ENCODE assay signal across 8 cellular contexts in the genomic region with DNA sequence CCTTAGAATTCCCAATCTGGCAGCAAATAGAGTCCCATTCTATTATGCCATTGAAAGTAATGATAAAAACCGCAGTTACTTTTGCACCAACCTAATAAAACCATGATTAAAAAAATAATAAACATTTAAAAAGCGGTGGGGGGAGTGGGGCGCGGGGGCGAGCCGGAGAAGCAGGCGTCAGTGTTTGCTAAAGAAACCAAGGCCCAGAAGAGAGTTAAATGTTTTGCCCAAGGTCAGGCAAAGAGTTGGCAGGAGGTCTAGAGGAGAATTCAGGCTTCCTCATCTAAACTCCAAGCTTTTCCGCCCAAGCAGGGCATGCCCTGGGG. TPM values are rescaled to one million over a fixed set of nuclear protein-coding genes. Genes with fewer than 3 reads are reported as not detected.
A peak's percentile ranks its signal among the peaks of the same experiment; 100 is the strongest.
DNase-seq lines count a peak whose midpoint lies in the region; ATAC-seq and TF ChIP-seq lines count a peak whose summit lies in the region.

No MANE protein-coding gene starts in this region.

- no peaks in the 10 kb centered on the region for H3K36me3 Mint-ChIP-seq in MCF 10A (ENCODE audit: insufficient read depth, unreplicated experiment)

- no peak for DNase-seq in right atrium auricular region (ENCODE audit: low spot score)
- no peak for DNase-seq in left ventricle myocardium superior
- no peak for DNase-seq in MCF 10A (ENCODE audit: unreplicated experiment)
- no peak for DNase-seq in uterus
- DNase-seq in NCI-H2029 (lab: John Stamatoyannopoulos, UW) = no peak
- no peak for DNase-seq in NCI-H128 (lab: John Stamatoyannopoulos, UW; ENCODE audit: unreplicated experiment)
- no peak for DNase-seq in C1 segment of cervical spinal cord (lab: John Stamatoyannopoulos, UW)

- TSS peak; percentile 95 for BruUV-seq in MCF 10A (replicated peaks; lab: Mats Ljungman, UMichigan)

- H3K4me1 Mint-ChIP-seq in MCF 10A (ENCODE audit: insufficient read depth, unreplicated experiment) = peaks cover 4% of the 10 kb centered on the region

- CTCF ChIA-PET in MCF 10A (lab: Yijun Ruan, JAX) = interaction anchor here (0.6 to 1.8 kb wide), 21 partner anchors 11 to 240 kb away, joined by 3 to 15 read pairs (median 4); partner anchors contain the start of gene PRSS27

- intact Hi-C loops in left ventricle myocardium superior (cut with micrococcal nuclease) (no loop called here), MCF 10A (cut with micrococcal nuclease) (no loop called here), uterus (cut with DNase I; ENCODE audit: low total_unique reads) (no loop called here)

- no peak for ATAC-seq in left ventricle myocardium superior

- TF ChIP-seq POLR2A in uterus (IDR thresholded peaks at IDR 0.05) = no peak

- H3K4me3 ChIP-seq in right atrium auricular region (peak overlapping the region; percentile 68), mesodermal cell (ENCODE audit: extremely low read depth, insufficient read depth, low read length, poor library complexity, severe bottlenecking) (peak overlapping the region; percentile 48), uterus (peak overlapping the region; percentile 57 to 67)

- peak overlapping the region; percentile 94 for H3K27ac Mint-ChIP-seq in MCF 10A (ENCODE audit: low read depth, unreplicated experiment)

- H3K27me3 Mint-ChIP-seq in MCF 10A (ENCODE audit: insufficient read depth, unreplicated experiment) = no peaks in the 10 kb centered on the region

- H3K27me3 ChIP-seq in right atrium auricular region (no peaks in the 10 kb centered on the region), uterus (no peaks in the 10 kb centered on the region)

- H3K9me3 ChIP-seq in right atrium auricular region (no peaks in the 10 kb centered on the region), mesodermal cell (ENCODE audit: control insufficient read depth, low read length) (no peaks in the 10 kb centered on the region), uterus (no peaks in the 10 kb centered on the region)

- H3K27ac ChIP-seq in right atrium auricular region = peak overlapping the region; percentile 91 to 92
- peak overlapping the region; percentile 77 for H3K27ac ChIP-seq in mesodermal cell (ENCODE audit: low read depth, low read length, severe bottlenecking)
- peak overlapping the region; percentile 85 to 90 for H3K27ac ChIP-seq in uterus

- peak overlapping the region; percentile 89 for H3K4me3 Mint-ChIP-seq in MCF 10A (ENCODE audit: unreplicated experiment)

- WGBS in mesodermal cell (ENCODE audit: insufficient coverage in 2 of 2), 2 experiments = 71 to 72% methylated on average over 1 to 6 of the region's 8 CpGs

- H3K4me1 ChIP-seq in right atrium auricular region (peaks cover 0 to 9% of the 10 kb centered on the region in 2 donors), mesodermal cell (ENCODE audit: control insufficient read depth, insufficient read depth, low read length, poor library complexity, severe bottlenecking) (peaks cover 5% of the 10 kb centered on the region), uterus (no peaks in the 10 kb centered on the region)

- H3K9me3 Mint-ChIP-seq in MCF 10A (ENCODE audit: unreplicated experiment) = no peaks in the 10 kb centered on the region

- no peak for TF ChIP-seq CTCF in right atrium auricular region (IDR thresholded peaks at IDR 0.05)
- TF ChIP-seq CTCF in MCF 10A (IDR thresholded peaks at IDR 0.05; ENCODE audit: unreplicated experiment) = no peak
- no peak for TF ChIP-seq CTCF in uterus (IDR thresholded peaks at IDR 0.05)

- H3K36me3 ChIP-seq in right atrium auricular region (no peaks in the 10 kb centered on the region), mesodermal cell (ENCODE audit: control insufficient read depth, insufficient read depth, low read length) (no peaks in the 10 kb centered on the region), uterus (no peaks in the 10 kb centered on the region)

- POLR2A ChIA-PET in MCF 10A (lab: Yijun Ruan, JAX) = interaction anchor here (0.8 to 3.4 kb wide), 20 partner anchors 14 to 1162 kb away, joined by 3 to 61 read pairs (median 4); partner anchors contain the start of genes ELOB, FLYWCH1, FLYWCH2 and KCTD5

RNA-seq across cellular contexts. Expression of gene PRSS22, which starts 9.7 kb away (rescaled TPM):
- total RNA-seq in right atrium auricular region (not detected), left ventricle myocardium superior (not detected), MCF 10A (2022) (not detected in 2 replicates), uterus (1 to 10 TPM in 1 of 4 donors, under 1 TPM in 1, not detected in 2; 0.46 to 2.4 TPM)
- polyA plus RNA-seq in mesodermal cell (2013, experiment 1 of 2) = not detected
- not detected for polyA plus RNA-seq in mesodermal cell (2013, experiment 2 of 2)

RNA-seq across cellular contexts. Expression of gene FLYWCH2, which starts 15.4 kb away (rescaled TPM):
- total RNA-seq in right atrium auricular region (10 to 100 TPM; 48.2 to 57.9 TPM), left ventricle myocardium superior (28.6 TPM), MCF 10A (2022) (24.4 and 27.7 TPM in 2 replicates), uterus (100 to 1,000 TPM in 1 of 4 donors, 10 to 100 TPM in 3; 27.9 to 223 (median 40.9) TPM)
- polyA plus RNA-seq in mesodermal cell (2013, experiment 1 of 2) = 21.0 TPM
- polyA plus RNA-seq in mesodermal cell (2013, experiment 2 of 2) = 13.9 TPM

RNA-seq across cellular contexts. Expression of gene ZG16B, which starts 37.5 kb away (rescaled TPM):
- total RNA-seq in right atrium auricular region = under 1 TPM in 1 of 2 donors, not detected in 1; 0.79 TPM
- 0.37 TPM for total RNA-seq in left ventricle myocardium superior
- total RNA-seq in MCF 10A (2022) = 4.0 and 6.9 TPM in 2 replicates
- not detected for polyA plus RNA-seq in mesodermal cell (2013, experiment 1 of 2)
- polyA plus RNA-seq in mesodermal cell (2013, experiment 2 of 2) = not detected
- 10 to 100 TPM in 1 of 4 donors, 1 to 10 TPM in 1, not detected in 2; 1.3 to 15.9 TPM for total RNA-seq in uterus

RNA-seq across cellular contexts. Expression of gene FLYWCH1, which starts 44.1 kb away (rescaled TPM):
- total RNA-seq in right atrium auricular region (10 to 100 TPM; 31.5 to 37.8 TPM), left ventricle myocardium superior (36.1 TPM), MCF 10A (2022) (76.3 and 86.2 TPM in 2 replicates), uterus (10 to 100 TPM; 11.5 to 62.3 (median 27.2) TPM)
- polyA plus RNA-seq in mesodermal cell (2013, experiment 1 of 2) = 23.1 TPM
- 19.3 TPM for polyA plus RNA-seq in mesodermal cell (2013, experiment 2 of 2)

RNA-seq across cellular contexts. Expression of gene PRSS21, which starts 50.6 kb away (rescaled TPM):
- total RNA-seq in right atrium auricular region = not detected
- not detected for total RNA-seq in left ventricle myocardium superior
- 16.4 TPM in 2 replicates for total RNA-seq in MCF 10A (2022)
- polyA plus RNA-seq in mesodermal cell (2013, experiment 1 of 2) = not detected
- not detected for polyA plus RNA-seq in mesodermal cell (2013, experiment 2 of 2)
- not detected for total RNA-seq in uterus
